Comparison of ENCODE assay signal across 16 cellular contexts in the genomic region with DNA sequence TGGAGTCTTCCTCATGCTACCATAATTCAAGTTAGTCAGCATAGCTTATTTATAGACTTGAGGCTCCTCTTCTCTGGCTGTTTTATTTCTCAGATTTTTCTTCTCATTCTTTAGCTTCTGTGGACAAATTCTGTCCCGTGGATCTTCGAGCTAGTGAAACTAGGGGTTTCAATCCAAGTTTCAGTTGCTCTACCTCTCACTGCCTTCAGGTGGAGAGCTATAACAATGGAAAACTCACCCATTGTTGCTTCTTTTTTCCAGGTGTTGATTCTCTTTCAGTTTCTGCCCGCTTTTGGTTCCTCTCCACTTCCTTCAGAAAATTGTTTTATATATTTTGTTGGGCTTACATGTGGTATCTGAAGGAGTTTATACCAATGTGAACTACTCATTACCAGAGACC.
A peak's percentile ranks its signal among the peaks of the same experiment; 100 is the strongest.
DNase-seq lines count a peak whose midpoint lies in the region; TF ChIP-seq lines count a peak whose summit lies in the region.
"Had no signal": no experiment of that assay in that cellular context is flagged by ENCODE, and none has a peak within 500 bp of the region (broad histone marks: within the 10 kb centered on the region; RNA-seq: fewer than 3 reads in every experiment).

No MANE protein-coding gene starts in this region.

- dilution Hi-C loops in mammary epithelial cell (cut with HindIII; ENCODE audit: low sequenced_read_pairs): no loop called here

- in situ Hi-C loops in mammary epithelial cell (cut with MboI; ENCODE audit: low sequenced_read_pairs in 2 of 2): no loop called here

- no peaks in the 10 kb centered on the region for H3K9me2 ChIP-seq in Loucy (replicated peaks; ENCODE audit: low read depth, low read length)

- H3K18ac ChIP-seq in mesenchymal stem cell (ENCODE audit: low read depth in 1 of 2, low read length in 2 of 2): no peak overlapping the region

- intact Hi-C loops in mammary epithelial cell (cut with micrococcal nuclease): loop anchor here (1.0 kb wide), 3 partner anchors 169 to 305 kb away; no protein-coding TSS in a partner anchor

- H3K14ac ChIP-seq in mesenchymal stem cell (ENCODE audit: low read length in 2 of 2): no peak overlapping the region

- BruUV-seq in mammary epithelial cell (replicated peaks; lab: Mats Ljungman, UMichigan): no TSS peak

- no peak overlapping the region for H2BK12ac ChIP-seq in mesenchymal stem cell (ENCODE audit: low read length in 2 of 2)

- no peak overlapping the region for H3K27ac ChIP-seq in mammary epithelial cell (ENCODE audit: insufficient read depth, low read depth, low read length)
- no peak overlapping the region for H3K27ac ChIP-seq in mesenchymal stem cell (ENCODE audit: low read length, poor library complexity, severe bottlenecking)
- H3K27ac ChIP-seq: heart right ventricle, psoas muscle had no signal

- H3K79me2 ChIP-seq in Loucy (ENCODE audit: insufficient read depth, low read length): no peaks in the 10 kb centered on the region
- H3K79me2 ChIP-seq in mammary epithelial cell (ENCODE audit: insufficient read depth, low read length): no peaks in the 10 kb centered on the region

- no peak overlapping the region for H4K91ac ChIP-seq in mesenchymal stem cell (ENCODE audit: low read length)

- DNase-seq in DMS114 treated with DMSO at 0.1 percent for 48 hours (lab: John Stamatoyannopoulos, UW; ENCODE audit: unreplicated experiment) (peak; percentile 8), mammary epithelial cell (peak; percentile 12), mesenchymal stem cell (no peak), SK-N-DZ (ENCODE audit: low spot score) (no peak), NCI-H524 (lab: John Stamatoyannopoulos, UW) (no peak), 8988T (no peak), dedifferentiated amniotic fluid mesenchymal stem cell (ENCODE audit: extremely low spot score) (no peak)
- DNase-seq: activated CD8-positive, alpha-beta memory T cell treated with anti-CD3 and anti-CD28 coated beads, Interleukin-2, amount 50 U/mL, for 4 hours; effector memory CD4-positive, alpha-beta T cell; heart right ventricle; midbrain; NCI-H2081; psoas muscle; stimulated activated CD4-positive, alpha-beta T cell treated with anti-CD3 and anti-CD28 coated beads, Interleukin-4, amount 100 ng/mL, for 1 hour had no signal

- H2AFZ ChIP-seq in Loucy (ENCODE audit: low read length): no peak overlapping the region
- H2AFZ ChIP-seq in mammary epithelial cell (ENCODE audit: low read depth, low read length): no peak overlapping the region
- H2AFZ ChIP-seq in mesenchymal stem cell (ENCODE audit: low read depth, low read length): no peak overlapping the region

- TF ChIP-seq CTCF in Loucy (conservative IDR thresholded peaks at IDR 0.05; ENCODE audit: low read length): peak; percentile 47
- peak; percentile 33 to 62 for TF ChIP-seq CTCF in mammary epithelial cell (conservative IDR thresholded peaks at IDR 0.05 in 1 of 2, IDR thresholded peaks at IDR 0.05 in 1 of 2; ENCODE audit: extremely low read depth in 1 of 2, insufficient read depth in 1 of 2, low read depth in 1 of 2, low read length in 2 of 2)

- H4K20me1 ChIP-seq in Loucy (ENCODE audit: insufficient read depth, low read length, poor library complexity, severe bottlenecking) (no peaks in the 10 kb centered on the region), mammary epithelial cell (ENCODE audit: insufficient read depth, low read length) (no peaks in the 10 kb centered on the region)

- H2AK5ac ChIP-seq in mesenchymal stem cell (ENCODE audit: low read length, severe bottlenecking): no peak overlapping the region

- no peak overlapping the region for H3K4ac ChIP-seq in mesenchymal stem cell (ENCODE audit: low read depth in 1 of 2, low read length in 2 of 2)

- 0% methylated on average over 3 of the region's 3 CpGs for WGBS in mammary epithelial cell (ENCODE audit: low coverage, missing lambda C conversion rate)
- 76% methylated on average over 2 of the region's 3 CpGs for WGBS in mesenchymal stem cell

- no peak overlapping the region for H2BK15ac ChIP-seq in mesenchymal stem cell (ENCODE audit: low read depth, poor library complexity, severe bottlenecking)

- no peak overlapping the region for H3K23ac ChIP-seq in mesenchymal stem cell (ENCODE audit: low read length in 2 of 2)

- H3K9ac ChIP-seq in Loucy (ENCODE audit: low read depth, low read length, poor library complexity, severe bottlenecking) (no peak overlapping the region), mammary epithelial cell (ENCODE audit: insufficient read depth, low read length) (no peak overlapping the region), mesenchymal stem cell (ENCODE audit: low read length) (peak overlapping the region; percentile 49)

- CTCF ChIA-PET in mammary epithelial cell (lab: Charles Lee; ENCODE audit: low non-redundant PET): interaction anchor here (0.7 kb wide), 2 partner anchors 239 to 246 kb away, joined by 3 to 10 read pairs; no protein-coding TSS in a partner anchor

- H3K4me2 ChIP-seq in Loucy (ENCODE audit: low read depth, low read length, poor library complexity, severe bottlenecking) (no peak overlapping the region), mammary epithelial cell (ENCODE audit: insufficient read depth, low read depth, low read length) (peak overlapping the region; percentile 3), mesenchymal stem cell (ENCODE audit: low read length, poor library complexity, severe bottlenecking) (no peak overlapping the region)

- no peaks in the 10 kb centered on the region for H3K27me3 ChIP-seq in Loucy (ENCODE audit: insufficient read depth, low read length, poor library complexity, severe bottlenecking)
- peaks cover 3% of the 10 kb centered on the region for H3K27me3 ChIP-seq in mammary epithelial cell (ENCODE audit: insufficient read depth, low read length)
- no peaks in the 10 kb centered on the region for H3K27me3 ChIP-seq in mesenchymal stem cell (ENCODE audit: control insufficient read depth in 1 of 2, insufficient read depth in 1 of 2, low read length in 2 of 2)
- H3K27me3 ChIP-seq: heart right ventricle had no signal

- no peak overlapping the region for H2BK120ac ChIP-seq in mesenchymal stem cell (ENCODE audit: low read depth, low read length)

- no peaks in the 10 kb centered on the region for H3F3A ChIP-seq in Loucy (ENCODE audit: low read depth)

- no peaks in the 10 kb centered on the region for H3K79me1 ChIP-seq in mesenchymal stem cell (replicated peaks; ENCODE audit: low read length, poor library complexity, severe bottlenecking)

- H3K4me1 ChIP-seq in Loucy (ENCODE audit: insufficient read depth, low read length, poor library complexity, severe bottlenecking) (no peaks in the 10 kb centered on the region), mammary epithelial cell (ENCODE audit: insufficient read depth, low read length) (no peaks in the 10 kb centered on the region), mesenchymal stem cell (ENCODE audit: control insufficient read depth, insufficient read depth, low read depth, low read length) (no peaks in the 10 kb centered on the region)
- H3K4me1 ChIP-seq: HAP-1, heart right ventricle, psoas muscle had no signal

- H3K4me3 ChIP-seq in Loucy (ENCODE audit: low read length, poor library complexity, severe bottlenecking) (no peak overlapping the region), mammary epithelial cell (replicated peaks in 1 of 3; ENCODE audit: insufficient read depth in 1 of 3, low read depth in 2 of 3, low read length in 3 of 3) (no peak overlapping the region), mesenchymal stem cell (ENCODE audit: insufficient read depth in 1 of 2, low read depth in 1 of 2, low read length in 2 of 2) (peak overlapping the region in 1 of 2 experiments; percentile 47)
- H3K4me3 ChIP-seq: HAP-1, heart right ventricle, psoas muscle had no signal

- H3K9me3 ChIP-seq in Loucy (ENCODE audit: insufficient read depth, low read depth, low read length) (no peaks in the 10 kb centered on the region; the same call in 1 of the 2 replicates), mammary epithelial cell (replicated peaks; ENCODE audit: insufficient read depth, low read length) (no peaks in the 10 kb centered on the region), mesenchymal stem cell (ENCODE audit: control insufficient read depth, low read length) (peaks cover 15% of the 10 kb centered on the region)
- H3K9me3 ChIP-seq: HAP-1 had no signal

- H2BK5ac ChIP-seq in mesenchymal stem cell (ENCODE audit: low read depth, low read length, poor library complexity, severe bottlenecking): no peak overlapping the region

- H4K8ac ChIP-seq in mesenchymal stem cell (ENCODE audit: low read length): no peak overlapping the region

- H3K36me3 ChIP-seq in Loucy (ENCODE audit: insufficient read depth, low read length) (no peaks in the 10 kb centered on the region), mammary epithelial cell (ENCODE audit: insufficient read depth, low read length) (no peaks in the 10 kb centered on the region), mesenchymal stem cell (ENCODE audit: control insufficient read depth in 1 of 2, insufficient read depth in 2 of 2, low read depth in 1 of 2, low read length in 2 of 2) (no peaks in the 10 kb centered on the region)
- H3K36me3 ChIP-seq: HAP-1, heart right ventricle had no signal

Comparison
In these comparisons a context has a peak if more than half of its experiments do, and no peak if none do; other contexts are left out.
1. DNase-seq: peak in DMS114 treated with DMSO at 0.1 percent for 48 hours (single experiment) and mammary epithelial cell (single experiment); none in mesenchymal stem cell (single experiment), SK-N-DZ (single experiment), NCI-H524 (0 of 2), 8988T (single experiment) and dedifferentiated amniotic fluid mesenchymal stem cell (single experiment).